2 cellular contexts compared by ENCODE assay signal in the genomic region with DNA sequence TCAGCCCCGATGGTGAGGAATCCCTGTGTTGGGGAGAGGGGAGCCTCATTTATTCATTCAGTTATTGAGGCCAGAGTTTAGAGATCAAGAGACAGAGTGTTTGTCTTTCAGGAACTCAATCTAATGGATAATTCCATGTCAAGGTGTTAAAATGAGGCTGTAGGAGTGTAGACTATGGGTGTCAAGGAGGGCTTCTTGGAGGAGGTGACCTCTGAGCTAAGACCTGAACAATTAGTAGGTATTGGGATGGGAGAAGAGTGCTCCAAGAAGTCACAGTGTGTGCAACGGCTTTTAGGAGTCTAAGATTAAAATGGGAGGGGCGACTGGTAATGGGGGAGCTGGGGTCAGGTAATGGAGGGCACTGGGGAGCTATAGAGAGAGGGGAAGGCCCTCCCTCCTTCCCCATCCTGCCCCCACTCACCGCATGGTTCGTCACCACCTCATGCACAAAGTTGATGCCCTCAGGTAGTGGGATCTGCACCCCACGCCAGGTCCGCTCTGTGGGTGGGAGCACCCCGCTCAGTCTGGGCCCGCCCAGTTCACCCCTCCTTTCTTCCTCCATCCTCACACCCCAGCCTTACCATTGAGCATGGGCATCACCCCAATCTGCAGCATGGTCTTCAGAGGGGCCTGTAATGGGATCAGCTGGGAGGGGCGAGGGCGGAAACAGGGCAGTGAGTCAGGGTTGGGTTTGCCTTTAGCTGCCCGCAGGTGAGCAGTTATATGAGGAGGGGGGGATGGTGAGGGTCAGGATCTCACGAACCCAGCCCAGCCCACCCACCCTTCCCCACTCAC.
A peak's percentile ranks its signal among the peaks of the same experiment; 100 is the strongest.
TF ChIP-seq lines count a peak whose summit lies in the region.

No MANE protein-coding gene starts in this region.

TF ChIP-seq in A549, 52 proteins besides CTCF, POLR2A, EP300 and RAD21:
- TF ChIP-seq ZFP36 (IDR thresholded peaks at IDR 0.05; ENCODE audit: borderline replicate concordance, partially characterized antibody): peak; percentile 64
- TF ChIP-seq FOSB (CRISPR knock-in tag; IDR thresholded peaks at IDR 0.05): no peak

TF ChIP-seq in GM12878, 131 proteins besides CTCF, POLR2A, EP300 and RAD21:
- TF ChIP-seq PBX3 (IDR thresholded peaks at IDR 0.05; ENCODE audit: insufficient replicate concordance, low read depth, low read length) (no peak), IKZF2 (IDR thresholded peaks at IDR 0.05) (no peak), TCF7 (IDR thresholded peaks at IDR 0.05; ENCODE audit: borderline replicate concordance) (no peak), ZBTB33 (IDR thresholded peaks at IDR 0.05) (no peak), TAF1 (IDR thresholded peaks at IDR 0.05; ENCODE audit: borderline replicate concordance, low read depth, low read length) (no peak), SIX5 (IDR thresholded peaks at IDR 0.05; ENCODE audit: low read depth, low read length, severe bottlenecking) (no peak), CUX1 (IDR thresholded peaks at IDR 0.05; ENCODE audit: insufficient replicate concordance, low read depth, low read length) (no peak), BHLHE40 (IDR thresholded peaks at IDR 0.05; ENCODE audit: borderline replicate concordance in 1 of 2, low read depth in 2 of 2, low read length in 1 of 2) (no peak), SKIL (IDR thresholded peaks at IDR 0.05; ENCODE audit: low read depth, poor library complexity, severe bottlenecking) (no peak), GATAD2B (conservative IDR thresholded peaks at IDR 0.05; ENCODE audit: low read depth) (no peak), MTA2 (IDR thresholded peaks at IDR 0.05; ENCODE audit: low read depth) (no peak), ZNF274 (IDR thresholded peaks at IDR 0.05; ENCODE audit: insufficient read depth, insufficient read length) (no peak), RFX5 (IDR thresholded peaks at IDR 0.05; ENCODE audit: low read depth, low read length) (no peak), CREB1 (IDR thresholded peaks at IDR 0.05; ENCODE audit: low read depth) (no peak)
- TF ChIP-seq, protein P1, sequence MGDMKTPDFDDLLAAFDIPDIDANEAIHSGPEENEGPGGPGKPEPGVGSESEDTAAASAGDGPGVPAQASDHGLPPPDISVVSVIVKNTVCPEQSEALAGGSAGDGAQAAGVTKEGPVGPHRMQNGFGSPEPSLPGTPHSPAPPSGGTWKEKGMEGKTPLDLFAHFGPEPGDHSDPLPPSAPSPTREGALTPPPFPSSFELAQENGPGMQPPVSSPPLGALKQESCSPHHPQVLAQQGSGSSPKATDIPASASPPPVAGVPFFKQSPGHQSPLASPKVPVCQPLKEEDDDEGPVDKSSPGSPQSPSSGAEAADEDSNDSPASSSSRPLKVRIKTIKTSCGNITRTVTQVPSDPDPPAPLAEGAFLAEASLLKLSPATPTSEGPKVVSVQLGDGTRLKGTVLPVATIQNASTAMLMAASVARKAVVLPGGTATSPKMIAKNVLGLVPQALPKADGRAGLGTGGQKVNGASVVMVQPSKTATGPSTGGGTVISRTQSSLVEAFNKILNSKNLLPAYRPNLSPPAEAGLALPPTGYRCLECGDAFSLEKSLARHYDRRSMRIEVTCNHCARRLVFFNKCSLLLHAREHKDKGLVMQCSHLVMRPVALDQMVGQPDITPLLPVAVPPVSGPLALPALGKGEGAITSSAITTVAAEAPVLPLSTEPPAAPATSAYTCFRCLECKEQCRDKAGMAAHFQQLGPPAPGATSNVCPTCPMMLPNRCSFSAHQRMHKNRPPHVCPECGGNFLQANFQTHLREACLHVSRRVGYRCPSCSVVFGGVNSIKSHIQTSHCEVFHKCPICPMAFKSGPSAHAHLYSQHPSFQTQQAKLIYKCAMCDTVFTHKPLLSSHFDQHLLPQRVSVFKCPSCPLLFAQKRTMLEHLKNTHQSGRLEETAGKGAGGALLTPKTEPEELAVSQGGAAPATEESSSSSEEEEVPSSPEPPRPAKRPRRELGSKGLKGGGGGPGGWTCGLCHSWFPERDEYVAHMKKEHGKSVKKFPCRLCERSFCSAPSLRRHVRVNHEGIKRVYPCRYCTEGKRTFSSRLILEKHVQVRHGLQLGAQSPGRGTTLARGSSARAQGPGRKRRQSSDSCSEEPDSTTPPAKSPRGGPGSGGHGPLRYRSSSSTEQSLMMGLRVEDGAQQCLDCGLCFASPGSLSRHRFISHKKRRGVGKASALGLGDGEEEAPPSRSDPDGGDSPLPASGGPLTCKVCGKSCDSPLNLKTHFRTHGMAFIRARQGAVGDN (IDR thresholded peaks at IDR 0.05): no peak
- TF ChIP-seq, protein P2, sequence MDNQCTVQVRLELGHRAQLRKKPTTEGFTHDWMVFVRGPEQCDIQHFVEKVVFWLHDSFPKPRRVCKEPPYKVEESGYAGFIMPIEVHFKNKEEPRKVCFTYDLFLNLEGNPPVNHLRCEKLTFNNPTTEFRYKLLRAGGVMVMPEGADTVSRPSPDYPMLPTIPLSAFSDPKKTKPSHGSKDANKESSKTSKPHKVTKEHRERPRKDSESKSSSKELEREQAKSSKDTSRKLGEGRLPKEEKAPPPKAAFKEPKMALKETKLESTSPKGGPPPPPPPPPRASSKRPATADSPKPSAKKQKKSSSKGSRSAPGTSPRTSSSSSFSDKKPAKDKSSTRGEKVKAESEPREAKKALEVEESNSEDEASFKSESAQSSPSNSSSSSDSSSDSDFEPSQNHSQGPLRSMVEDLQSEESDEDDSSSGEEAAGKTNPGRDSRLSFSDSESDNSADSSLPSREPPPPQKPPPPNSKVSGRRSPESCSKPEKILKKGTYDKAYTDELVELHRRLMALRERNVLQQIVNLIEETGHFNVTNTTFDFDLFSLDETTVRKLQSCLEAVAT (IDR thresholded peaks at IDR 0.05): no peak
- TF ChIP-seq, protein P3, sequence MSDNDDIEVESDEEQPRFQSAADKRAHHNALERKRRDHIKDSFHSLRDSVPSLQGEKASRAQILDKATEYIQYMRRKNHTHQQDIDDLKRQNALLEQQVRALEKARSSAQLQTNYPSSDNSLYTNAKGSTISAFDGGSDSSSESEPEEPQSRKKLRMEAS (IDR thresholded peaks at IDR 0.05; ENCODE audit: low read depth, low read length): no peak
- TF ChIP-seq, protein P4, sequence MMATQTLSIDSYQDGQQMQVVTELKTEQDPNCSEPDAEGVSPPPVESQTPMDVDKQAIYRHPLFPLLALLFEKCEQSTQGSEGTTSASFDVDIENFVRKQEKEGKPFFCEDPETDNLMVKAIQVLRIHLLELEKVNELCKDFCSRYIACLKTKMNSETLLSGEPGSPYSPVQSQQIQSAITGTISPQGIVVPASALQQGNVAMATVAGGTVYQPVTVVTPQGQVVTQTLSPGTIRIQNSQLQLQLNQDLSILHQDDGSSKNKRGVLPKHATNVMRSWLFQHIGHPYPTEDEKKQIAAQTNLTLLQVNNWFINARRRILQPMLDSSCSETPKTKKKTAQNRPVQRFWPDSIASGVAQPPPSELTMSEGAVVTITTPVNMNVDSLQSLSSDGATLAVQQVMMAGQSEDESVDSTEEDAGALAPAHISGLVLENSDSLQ (IDR thresholded peaks at IDR 0.05): no peak
